8 cellular contexts compared by ENCODE assay signal in the genomic region with DNA sequence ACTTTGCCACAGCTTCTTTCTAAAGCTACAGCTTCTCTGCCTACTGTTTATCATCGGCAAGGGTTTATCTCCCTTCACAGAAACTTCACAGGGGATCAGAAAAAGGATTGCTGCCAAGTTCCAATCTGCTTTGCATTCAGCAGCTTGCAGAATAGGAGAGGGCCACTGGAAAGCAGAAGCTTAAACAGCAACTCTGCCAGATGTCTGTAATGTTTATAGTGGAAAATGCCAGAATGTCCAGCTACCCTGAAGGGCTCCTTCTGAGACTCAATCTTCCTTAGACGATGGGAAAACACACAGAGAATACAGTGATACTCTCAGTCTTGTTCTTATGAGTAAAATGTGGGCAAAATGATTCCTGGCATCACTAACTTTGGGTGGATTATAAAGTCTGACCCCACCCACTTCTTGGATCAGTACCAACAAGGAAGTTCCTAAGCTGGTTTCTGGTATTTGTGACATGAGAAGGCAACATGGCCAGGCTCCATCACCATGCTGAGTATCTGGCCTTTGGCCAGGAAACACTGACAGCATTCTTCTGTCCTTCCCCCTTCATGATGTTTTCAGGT. TPM values are rescaled to one million over a fixed set of nuclear protein-coding genes. Genes with fewer than 3 reads are reported as not detected.
DNase-seq lines count a peak whose midpoint lies in the region; ATAC-seq, FAIRE-seq and TF ChIP-seq lines count a peak whose summit lies in the region.

No MANE protein-coding gene starts in this region.

- POLR2A ChIA-PET in RWPE1 (lab: Yijun Ruan, JAX; ENCODE audit: low non-redundant PET), result no interaction called here

- H3K4me3 ChIP-seq in fibroblast of the aortic adventitia (ENCODE audit: low read depth, low read length), result no peak overlapping the region
- H3K4me3 ChIP-seq in pancreas, result no peak overlapping the region

- TF ChIP-seq CTCF in RWPE1 (conservative IDR thresholded peaks at IDR 0.05; ENCODE audit: low read depth) (no peak), fibroblast of the aortic adventitia (IDR thresholded peaks at IDR 0.05; ENCODE audit: insufficient read depth, low read length) (no peak), pancreas (IDR thresholded peaks at IDR 0.05) (no peak)

- peak; percentile 78 to 87 (median 82) for ATAC-seq in pancreas

- WGBS in pancreas, 2 donors, result 3 to 6% methylated on average over 2 of the region's 2 CpGs

- intact Hi-C loops in pancreas (cut with DNase I), result no loop called here

- CTCF ChIA-PET in RWPE1 (lab: Yijun Ruan, JAX), result interaction anchor here (0.7 to 2.4 kb wide), 2 partner anchors 31 to 138 kb away, joined by 4 to 10 read pairs; no protein-coding TSS in a partner anchor

- peak; percentile 41 for FAIRE-seq in pancreas (lab: Jason Lieb, UNC)

- H3K9me3 ChIP-seq in pancreas, result no peaks in the 10 kb centered on the region

- H3K27me3 ChIP-seq in pancreas, result no peaks in the 10 kb centered on the region

- H3K27ac ChIP-seq in RWPE1, result no peak overlapping the region
- H3K27ac ChIP-seq in pancreas, result peak overlapping the region in 2 of 4 donors; percentile 60 to 70

- H3K36me3 ChIP-seq in pancreas, result no peaks in the 10 kb centered on the region

- H3K4me1 ChIP-seq in pancreas, result peaks cover 0 to 14% (median 5%) of the 10 kb centered on the region in 3 donors

- peak; percentile 89 for DNase-seq in H4 (ENCODE audit: low spot score)
- peak; percentile 52 for DNase-seq in RWPE1 (ENCODE audit: low spot score)
- peak; percentile 98 for DNase-seq in fibroblast of the aortic adventitia (ENCODE audit: low read depth)
- DNase-seq in pancreas, result peak in 4 of 6 donors; percentile 57 to 75 (median 61)
- no peak for DNase-seq in activated T-cell treated with anti-CD3 and anti-CD28 coated beads, Interleukin-2, amount 50 U/mL, for 48 hours
- no peak for DNase-seq in activated CD4-positive, alpha-beta T cell treated with anti-CD3 and anti-CD28 coated beads, Interleukin-2, amount 50 U/mL, for 1 hour
- no peak for DNase-seq in SHP77 (lab: John Stamatoyannopoulos, UW)
- no peak for DNase-seq in NCI-H187 treated with DMSO at 0.1 percent for 48 hours (lab: John Stamatoyannopoulos, UW)

RNA-seq across cellular contexts. Expression of a gene that starts 19.0 kb away (rescaled TPM):
- total RNA-seq in H4 (2014; rRNA removed; shearing (Covaris generic)), result 38.2 and 47.0 TPM in 2 replicates
- 115 and 128 TPM in 2 replicates for total RNA-seq in fibroblast of the aortic adventitia (ENCODE audit: low replicate concordance)
- total RNA-seq in pancreas, result 10 to 100 TPM; 13.9 to 65.1 (median 33.9) TPM
- polyA plus RNA-seq in pancreas, result 10 to 100 TPM; 25.4 to 30.9 TPM

Comparison
In these comparisons a context has a peak if more than half of its experiments do, and no peak if none do; other contexts are left out.
1. DNase-seq: peak in H4 (single experiment), RWPE1 (single experiment), fibroblast of the aortic adventitia (single experiment) and pancreas (4 of 6); none in activated T-cell treated with anti-CD3 and anti-CD28 coated beads, Interleukin-2, amount 50 U/mL, for 48 hours (0 of 2), activated CD4-positive, alpha-beta T cell treated with anti-CD3 and anti-CD28 coated beads, Interleukin-2, amount 50 U/mL, for 1 hour (single experiment), SHP77 (0 of 2) and NCI-H187 treated with DMSO at 0.1 percent for 48 hours (single experiment).